ENCODE assay signal across 10 cellular contexts in genomic region chr6:36695414-36695813, GRCh38. TPM values are rescaled to one million over a fixed set of nuclear protein-coding genes. Genes with fewer than 3 reads are reported as not detected.
"Had no signal": no experiment of that assay in that cellular context is flagged by ENCODE, and none has a peak within 500 bp of the region (broad histone marks: within the 10 kb centered on the region; RNA-seq: fewer than 3 reads in every experiment).

No MANE protein-coding gene starts in this region.

- ATAC-seq: pancreas had no signal

- H3K9me3 ChIP-seq: esophagus muscularis mucosa, pancreas had no signal

- H3K4me3 ChIP-seq: esophagus muscularis mucosa, pancreas had no signal

- H3K27ac ChIP-seq: esophagus muscularis mucosa, pancreas had no signal

- H3K4me3 Mint-ChIP-seq: activated naive CD8-positive, alpha-beta T cell treated with anti-CD3 and anti-CD28 coated beads, Interleukin-2, amount 10 ng/mL, durations not matched to agents 7 days and 5 days had no signal

- H3K27ac Mint-ChIP-seq: activated naive CD8-positive, alpha-beta T cell treated with anti-CD3 and anti-CD28 coated beads, Interleukin-2, amount 10 ng/mL, durations not matched to agents 7 days and 5 days had no signal

- H3K27me3 ChIP-seq: esophagus muscularis mucosa, pancreas had no signal

- H3K27me3 Mint-ChIP-seq: activated naive CD8-positive, alpha-beta T cell treated with anti-CD3 and anti-CD28 coated beads, Interleukin-2, amount 10 ng/mL, durations not matched to agents 7 days and 5 days had no signal

- H3K36me3 ChIP-seq: esophagus muscularis mucosa, pancreas had no signal

- H3K9me3 Mint-ChIP-seq: activated naive CD8-positive, alpha-beta T cell treated with anti-CD3 and anti-CD28 coated beads, Interleukin-2, amount 10 ng/mL, durations not matched to agents 7 days and 5 days had no signal

- DNase-seq: activated CD4-positive, CD25-positive, alpha-beta regulatory T cell treated with anti-CD3 and anti-CD28 coated beads, Interleukin-2, amount 50 U/mL, for 72 hours; activated naive CD8-positive, alpha-beta T cell treated with anti-CD3 and anti-CD28 coated beads, Interleukin-2, amount 10 ng/mL, durations not matched to agents 7 days and 5 days; aorta; hypothalamus; kidney glomerular epithelial cell; pancreas; stimulated activated CD4-positive, alpha-beta T cell treated with anti-CD3 and anti-CD28 coated beads, Interleukin-12 subunit alpha, Interleukin-12 subunit beta, amount 100 ng/mL, for 4 hours had no signal

RNA-seq across cellular contexts. Expression of gene RAB44, which starts 2.2 kb away (rescaled TPM):
- total RNA-seq: activated CD8-positive, alpha-beta memory T cell treated with anti-CD3 and anti-CD28 coated beads for 36 hours; activated naive CD8-positive, alpha-beta T cell treated with anti-CD3 and anti-CD28 coated beads, Interleukin-2, amount 10 ng/mL, durations not matched to agents 7 days and 5 days; fibroblast of villous mesenchyme had no signal
